In the genomic region with DNA sequence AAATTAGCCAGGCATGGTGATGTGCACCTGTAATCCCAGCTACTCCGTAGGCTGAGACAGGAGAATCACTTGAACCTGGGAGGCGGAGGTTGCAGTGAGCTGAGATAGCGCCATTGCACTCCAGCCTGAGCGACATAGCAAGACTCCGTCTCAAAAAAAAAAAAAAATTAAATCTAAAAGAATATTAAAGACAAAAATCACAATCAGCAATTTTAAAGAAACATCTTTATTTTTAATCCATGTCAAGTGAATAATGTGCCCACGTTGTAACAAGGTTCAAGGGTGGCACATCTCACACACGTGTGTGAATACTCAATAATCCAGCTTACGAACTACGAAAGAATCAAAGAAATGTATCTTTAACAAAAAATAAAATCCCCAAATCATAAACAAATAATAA, we compare ENCODE assay signal across 23 cellular contexts. TPM values are rescaled to one million over a fixed set of nuclear protein-coding genes. Genes with fewer than 3 reads are reported as not detected.
DNase-seq lines count a peak whose midpoint lies in the region; ATAC-seq and TF ChIP-seq lines count a peak whose summit lies in the region.
"Had no signal": no experiment of that assay in that cellular context is flagged by ENCODE, and none has a peak within 500 bp of the region (broad histone marks: within the 10 kb centered on the region; RNA-seq: fewer than 3 reads in every experiment).

No MANE protein-coding gene starts in this region.

- H3K27me3 ChIP-seq in CD4-positive, alpha-beta T cell (ENCODE audit: control insufficient read depth, insufficient read depth, low read length) = no peaks in the 10 kb centered on the region
- H3K27me3 ChIP-seq in BE2C = no peaks in the 10 kb centered on the region
- H3K27me3 ChIP-seq: cardiac muscle cell had no signal

- CTCF ChIA-PET in CD4-positive, alpha-beta T cell (lab: Charles Lee) = interaction anchor here (0.9 to 1.6 kb wide), 2 partner anchors 9 to 773 kb away, joined by 3 read pairs; no protein-coding TSS in a partner anchor

- peak overlapping the region; percentile 55 for H3K4me3 Mint-ChIP-seq in activated T-cell treated with anti-CD3 and anti-CD28 coated beads, Interleukin-2, amount 50 U/mL, for 24 hours
- peak overlapping the region; percentile 89 for H3K4me3 Mint-ChIP-seq in CD4-positive, alpha-beta T cell
- H3K4me3 Mint-ChIP-seq in activated T-helper 1 cell treated with anti-CD3 and anti-CD28 coated beads, Interleukin-12 subunit alpha, Interleukin-12 subunit beta, Interleukin-2, Interleukin-4 antibody, amounts not matched to agents 30 ng/mL and 10 ng/mL and 1 ng/mL, durations not matched to agents 14 hours and 24 hours and 36 hours = peak overlapping the region; percentile 61
- H3K4me3 Mint-ChIP-seq in naive thymus-derived CD8-positive, alpha-beta T cell = peak overlapping the region in 9 of 10 donors; percentile 74 to 92 (median 81)
- H3K4me3 Mint-ChIP-seq: CD14-positive monocyte had no signal

- peak overlapping the region; percentile 99 for H3K27ac Mint-ChIP-seq in activated T-cell treated with anti-CD3 and anti-CD28 coated beads, Interleukin-2, amount 50 U/mL, for 24 hours
- H3K27ac Mint-ChIP-seq in CD4-positive, alpha-beta T cell = peak overlapping the region; percentile 96
- peak overlapping the region; percentile 98 for H3K27ac Mint-ChIP-seq in activated T-helper 1 cell treated with anti-CD3 and anti-CD28 coated beads, Interleukin-12 subunit alpha, Interleukin-12 subunit beta, Interleukin-2, Interleukin-4 antibody, amounts not matched to agents 30 ng/mL and 10 ng/mL and 1 ng/mL, durations not matched to agents 14 hours and 24 hours and 36 hours
- H3K27ac Mint-ChIP-seq in naive thymus-derived CD8-positive, alpha-beta T cell = peak overlapping the region in 9 of 10 donors; percentile 90 to 100 (median 93)

- peaks cover 77% of the 10 kb centered on the region for H3K36me3 Mint-ChIP-seq in activated T-cell treated with anti-CD3 and anti-CD28 coated beads, Interleukin-2, amount 50 U/mL, for 24 hours (ENCODE audit: low read depth)
- peaks cover 41% of the 10 kb centered on the region for H3K36me3 Mint-ChIP-seq in CD4-positive, alpha-beta T cell (ENCODE audit: low read depth)
- H3K36me3 Mint-ChIP-seq in activated T-helper 1 cell treated with anti-CD3 and anti-CD28 coated beads, Interleukin-12 subunit alpha, Interleukin-12 subunit beta, Interleukin-2, Interleukin-4 antibody, amounts not matched to agents 30 ng/mL and 10 ng/mL and 1 ng/mL, durations not matched to agents 14 hours and 24 hours and 36 hours (ENCODE audit: low read depth) = peaks cover 48% of the 10 kb centered on the region
- H3K36me3 Mint-ChIP-seq in naive thymus-derived CD8-positive, alpha-beta T cell = peaks cover 4 to 38% (median 15%) of the 10 kb centered on the region in 3 donors

- H3K27me3 Mint-ChIP-seq in activated T-cell treated with anti-CD3 and anti-CD28 coated beads, Interleukin-2, amount 50 U/mL, for 24 hours = no peaks in the 10 kb centered on the region
- no peaks in the 10 kb centered on the region for H3K27me3 Mint-ChIP-seq in CD4-positive, alpha-beta T cell
- no peaks in the 10 kb centered on the region for H3K27me3 Mint-ChIP-seq in activated T-helper 1 cell treated with anti-CD3 and anti-CD28 coated beads, Interleukin-12 subunit alpha, Interleukin-12 subunit beta, Interleukin-2, Interleukin-4 antibody, amounts not matched to agents 30 ng/mL and 10 ng/mL and 1 ng/mL, durations not matched to agents 14 hours and 24 hours and 36 hours (ENCODE audit: insufficient read depth)
- H3K27me3 Mint-ChIP-seq in naive thymus-derived CD8-positive, alpha-beta T cell = no peaks in the 10 kb centered on the region

- no peak for TF ChIP-seq CTCF in CD4-positive, alpha-beta T cell (IDR thresholded peaks at IDR 0.05)
- TF ChIP-seq CTCF in BE2C (IDR thresholded peaks at IDR 0.05; ENCODE audit: low read depth, low read length) = no peak

- POLR2A ChIA-PET in CD4-positive, alpha-beta T cell (lab: Charles Lee) = interaction anchor here (1.0 to 3.0 kb wide), 8 partner anchors 10 to 1015 kb away, joined by 3 to 18 read pairs (median 8); a partner anchor contains a TSS
- POLR2A ChIA-PET in naive thymus-derived CD8-positive, alpha-beta T cell (lab: Charles Lee) = interaction anchor here (0.7 to 2.1 kb wide), 6 partner anchors 16 to 154 kb away, joined by 3 to 8 read pairs (median 4); a partner anchor contains a TSS

- peaks cover 44% of the 10 kb centered on the region for H3K4me1 Mint-ChIP-seq in activated T-cell treated with anti-CD3 and anti-CD28 coated beads, Interleukin-2, amount 50 U/mL, for 24 hours (ENCODE audit: low read depth)
- H3K4me1 Mint-ChIP-seq in CD4-positive, alpha-beta T cell (ENCODE audit: low read depth) = peaks cover 12% of the 10 kb centered on the region
- H3K4me1 Mint-ChIP-seq in activated T-helper 1 cell treated with anti-CD3 and anti-CD28 coated beads, Interleukin-12 subunit alpha, Interleukin-12 subunit beta, Interleukin-2, Interleukin-4 antibody, amounts not matched to agents 30 ng/mL and 10 ng/mL and 1 ng/mL, durations not matched to agents 14 hours and 24 hours and 36 hours (ENCODE audit: low read depth) = peaks cover 51% of the 10 kb centered on the region
- H3K4me1 Mint-ChIP-seq in naive thymus-derived CD8-positive, alpha-beta T cell = peaks cover 0 to 20% (median 16%) of the 10 kb centered on the region in 4 donors

- intact Hi-C loops in CD4-positive, alpha-beta T cell (cut with DNase I, micrococcal nuclease) = no loop called here
- intact Hi-C loops in activated T-helper 1 cell treated with anti-CD3 and anti-CD28 coated beads, Interleukin-12 subunit alpha, Interleukin-12 subunit beta, Interleukin-2, Interleukin-4 antibody, amounts not matched to agents 30 ng/mL and 10 ng/mL and 1 ng/mL, durations not matched to agents 14 hours and 24 hours and 36 hours (cut with micrococcal nuclease) = loop anchor here (5.0 to 10.0 kb wide), 3 partner anchors 67 to 1182 kb away; a partner anchor contains a TSS

- peak overlapping the region; percentile 3 for H3K27ac ChIP-seq in CD4-positive, alpha-beta T cell (ENCODE audit: low read depth, low read length)
- H3K27ac ChIP-seq: cardiac muscle cell, VCaP had no signal

- H3K4me1 ChIP-seq in BE2C = no peaks in the 10 kb centered on the region

- peaks cover 19% of the 10 kb centered on the region for H3K36me3 ChIP-seq in BE2C
- H3K36me3 ChIP-seq: cardiac muscle cell had no signal

- no peak overlapping the region for H3K4me3 ChIP-seq in BE2C (ENCODE audit: low read depth, low read length)
- H3K4me3 ChIP-seq: cardiac muscle cell had no signal

- H3K9me3 Mint-ChIP-seq in activated T-cell treated with anti-CD3 and anti-CD28 coated beads, Interleukin-2, amount 50 U/mL, for 24 hours = no peaks in the 10 kb centered on the region
- H3K9me3 Mint-ChIP-seq in CD4-positive, alpha-beta T cell = no peaks in the 10 kb centered on the region
- no peaks in the 10 kb centered on the region for H3K9me3 Mint-ChIP-seq in activated T-helper 1 cell treated with anti-CD3 and anti-CD28 coated beads, Interleukin-12 subunit alpha, Interleukin-12 subunit beta, Interleukin-2, Interleukin-4 antibody, amounts not matched to agents 30 ng/mL and 10 ng/mL and 1 ng/mL, durations not matched to agents 14 hours and 24 hours and 36 hours
- H3K9me3 Mint-ChIP-seq in naive thymus-derived CD8-positive, alpha-beta T cell = no peaks in the 10 kb centered on the region

- H3K9me3 ChIP-seq in CD4-positive, alpha-beta T cell (ENCODE audit: control insufficient read depth, low read length) = no peaks in the 10 kb centered on the region
- H3K9me3 ChIP-seq in BE2C = no peaks in the 10 kb centered on the region

- ATAC-seq in CD4-positive, alpha-beta T cell (ENCODE audit: poor library complexity) = no peak
- no peak for ATAC-seq in naive thymus-derived CD8-positive, alpha-beta T cell
- ATAC-seq in GM18870 (IDR thresholded peaks at IDR 0.05; ENCODE audit: unreplicated experiment) = no peak
- ATAC-seq in HG03378 (IDR thresholded peaks at IDR 0.05; ENCODE audit: unreplicated experiment) = no peak
- ATAC-seq: left lobe of liver had no signal

- DNase-seq in activated T-cell treated with anti-CD3 and anti-CD28 coated beads, Interleukin-2, amount 50 U/mL, for 24 hours = no peak
- DNase-seq in activated T-cell treated with anti-CD3 and anti-CD28 coated beads for 4 hours (no peak), BE2C (no peak)
- DNase-seq in CD4-positive, alpha-beta T cell = no peak
- DNase-seq in activated T-helper 1 cell treated with anti-CD3 and anti-CD28 coated beads, Interleukin-12 subunit alpha, Interleukin-12 subunit beta, Interleukin-2, Interleukin-4 antibody, amounts not matched to agents 30 ng/mL and 10 ng/mL and 1 ng/mL, durations not matched to agents 14 hours and 24 hours and 36 hours (ENCODE audit: low spot score) = no peak
- DNase-seq in naive thymus-derived CD8-positive, alpha-beta T cell = no peak
- DNase-seq: ACHN; activated CD4-positive, alpha-beta T cell treated with anti-CD3 and anti-CD28 coated beads, Interleukin-2, amount 50 U/mL, for 48 hours; anterior cingulate cortex; cortex of kidney; hypothalamus; NCI-H1694; NCI-H526; substantia nigra had no signal

RNA-seq across cellular contexts. Expression of a gene that starts 23.0 kb away (rescaled TPM):
- 10 to 100 TPM; 23.5 to 25.6 TPM for total RNA-seq in CD4-positive, alpha-beta T cell
- 169 and 171 TPM in 2 replicates for total RNA-seq in activated T-helper 1 cell treated with anti-CD3 and anti-CD28 coated beads, Interleukin-12 subunit alpha, Interleukin-12 subunit beta, Interleukin-2, Interleukin-4 antibody, amounts not matched to agents 30 ng/mL and 10 ng/mL and 1 ng/mL, durations not matched to agents 14 hours and 24 hours and 36 hours
- total RNA-seq in naive thymus-derived CD8-positive, alpha-beta T cell = 10 to 100 TPM; 32.7 to 38.3 TPM
- polyA plus RNA-seq in naive thymus-derived CD8-positive, alpha-beta T cell = 1 to 10 TPM; 7.3 to 9.6 (median 8.6) TPM
- 17.0 TPM for polyA plus RNA-seq in BE2C (2012; ENCODE audit: insufficient read depth, insufficient read length, low read depth)

RNA-seq across cellular contexts. Expression of a gene that starts 28.5 kb away (rescaled TPM):
- 1 to 10 TPM; 1.6 to 2.8 TPM for total RNA-seq in CD4-positive, alpha-beta T cell
- total RNA-seq in activated T-helper 1 cell treated with anti-CD3 and anti-CD28 coated beads, Interleukin-12 subunit alpha, Interleukin-12 subunit beta, Interleukin-2, Interleukin-4 antibody, amounts not matched to agents 30 ng/mL and 10 ng/mL and 1 ng/mL, durations not matched to agents 14 hours and 24 hours and 36 hours = 23.9 and 27.0 TPM in 2 replicates
- total RNA-seq in naive thymus-derived CD8-positive, alpha-beta T cell = 1 to 10 TPM; 5.4 to 6.5 TPM
- 1 to 10 TPM; 5.2 to 7.0 (median 6.6) TPM for polyA plus RNA-seq in naive thymus-derived CD8-positive, alpha-beta T cell
- not detected for polyA plus RNA-seq in BE2C (2012; ENCODE audit: insufficient read depth, insufficient read length, low read depth)
- total RNA-seq: left lobe of liver, LHCN-M2, mesenteric fat pad, SK-MEL-5 had no signal
- polyA plus RNA-seq: CD14-positive monocyte had no signal
